ENCODE assay signal across 18 cellular contexts in the genomic region with DNA sequence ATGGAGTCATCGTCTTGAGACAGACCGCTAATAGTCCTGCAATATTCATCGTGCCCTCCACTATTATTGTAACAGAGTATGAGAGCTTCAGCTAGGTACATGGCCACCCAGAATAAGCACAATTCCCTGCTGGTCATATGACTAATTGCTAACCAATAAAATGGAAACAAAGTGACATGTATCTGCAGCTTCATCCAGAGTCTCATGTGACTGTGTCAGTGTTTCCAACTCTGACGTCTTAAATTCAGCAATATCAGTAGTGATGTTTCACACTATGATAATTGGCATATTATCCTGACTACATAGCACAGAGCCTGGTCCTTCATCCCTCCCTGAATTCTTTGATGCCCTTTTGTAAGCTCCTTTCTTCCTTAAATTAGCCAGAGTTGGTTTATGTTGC.
A peak's percentile ranks its signal among the peaks of the same experiment; 100 is the strongest.
DNase-seq lines count a peak whose midpoint lies in the region; ATAC-seq and TF ChIP-seq lines count a peak whose summit lies in the region.
"Had no signal": no experiment of that assay in that cellular context is flagged by ENCODE, and none has a peak within 500 bp of the region (broad histone marks: within the 10 kb centered on the region; RNA-seq: fewer than 3 reads in every experiment).

No MANE protein-coding gene starts in this region.

- ATAC-seq in activated CD4-positive, alpha-beta T cell treated with anti-CD3 and anti-CD28 coated beads for 36 hours: peak; percentile 55
- peak; percentile 60 to 76 for ATAC-seq in activated T-cell treated with anti-CD3 and anti-CD28 coated beads, Interleukin-2, amount 50 U/mL, for 72 hours (replicated peaks in 1 of 2)
- ATAC-seq in activated T-helper 17 cell treated with anti-CD3 and anti-CD28 coated beads, Interleukin-2, amount 50 U/mL, for 72 hours (replicated peaks): peak; percentile 69
- ATAC-seq in HG02981 (IDR thresholded peaks at IDR 0.05; ENCODE audit: unreplicated experiment) (no peak), heart right ventricle (no peak)
- ATAC-seq: GM12878 had no signal

- H3K4me1 ChIP-seq in urinary bladder (ENCODE audit: insufficient read depth) (no peaks in the 10 kb centered on the region), heart right ventricle (no peaks in the 10 kb centered on the region)
- H3K4me1 ChIP-seq: BLaER1 had no signal

- H3K36me3 Mint-ChIP-seq in activated CD4-positive, alpha-beta T cell treated with anti-CD3 and anti-CD28 coated beads for 36 hours (ENCODE audit: low read depth): no peaks in the 10 kb centered on the region
- peaks cover 4% of the 10 kb centered on the region in 2 donors for H3K36me3 Mint-ChIP-seq in activated T-cell treated with anti-CD3 and anti-CD28 coated beads, Interleukin-2, amount 50 U/mL, for 72 hours (ENCODE audit: insufficient read depth in 2 of 2)
- no peaks in the 10 kb centered on the region for H3K36me3 Mint-ChIP-seq in activated T-helper 17 cell treated with anti-CD3 and anti-CD28 coated beads, Interleukin-2, amount 50 U/mL, for 72 hours (ENCODE audit: low read depth)
- H3K36me3 Mint-ChIP-seq: CD14-positive monocyte; CD4-positive, alpha-beta memory T cell had no signal

- H3K4me3 ChIP-seq in urinary bladder (ENCODE audit: low read depth, low read length) (no peak overlapping the region), heart right ventricle (no peak overlapping the region)
- H3K4me3 ChIP-seq: BLaER1, GM12878 had no signal

- H3K4me3 Mint-ChIP-seq in activated CD4-positive, alpha-beta T cell treated with anti-CD3 and anti-CD28 coated beads for 36 hours: no peak overlapping the region
- H3K4me3 Mint-ChIP-seq in activated T-cell treated with anti-CD3 and anti-CD28 coated beads, Interleukin-2, amount 50 U/mL, for 72 hours: peak overlapping the region in 1 of 2 donors; percentile 1
- peak overlapping the region; percentile 7 for H3K4me3 Mint-ChIP-seq in activated T-helper 17 cell treated with anti-CD3 and anti-CD28 coated beads, Interleukin-2, amount 50 U/mL, for 72 hours
- H3K4me3 Mint-ChIP-seq: CD14-positive monocyte; CD4-positive, alpha-beta memory T cell; HFFc6 had no signal

- H3K9me3 Mint-ChIP-seq in activated CD4-positive, alpha-beta T cell treated with anti-CD3 and anti-CD28 coated beads for 36 hours (ENCODE audit: low read depth): no peaks in the 10 kb centered on the region
- peaks cover 2 to 3% of the 10 kb centered on the region in 2 donors for H3K9me3 Mint-ChIP-seq in activated T-cell treated with anti-CD3 and anti-CD28 coated beads, Interleukin-2, amount 50 U/mL, for 72 hours
- no peaks in the 10 kb centered on the region for H3K9me3 Mint-ChIP-seq in activated T-helper 17 cell treated with anti-CD3 and anti-CD28 coated beads, Interleukin-2, amount 50 U/mL, for 72 hours
- H3K9me3 Mint-ChIP-seq: CD4-positive, alpha-beta memory T cell had no signal

- peaks cover 0 to 4% (median 0%) of the 10 kb centered on the region in 11 donors for H3K9me3 ChIP-seq in heart right ventricle
- H3K9me3 ChIP-seq: BLaER1 had no signal

- no peak for TF ChIP-seq CTCF in heart right ventricle (IDR thresholded peaks at IDR 0.05)

- H3K27ac ChIP-seq in urinary bladder (ENCODE audit: low read depth) (peak overlapping the region; percentile 23), heart right ventricle (no peak overlapping the region)
- H3K27ac ChIP-seq: BLaER1 had no signal

- POLR2A ChIA-PET in activated CD4-positive, alpha-beta T cell treated with anti-CD3 and anti-CD28 coated beads for 36 hours (lab: Charles Lee): interaction anchor here (0.6 kb wide), 1 partner anchor 14 kb away, joined by 6 read pairs; no protein-coding TSS in a partner anchor

- peaks cover 0 to 16% (median 0%) of the 10 kb centered on the region in 7 donors for H3K27me3 ChIP-seq in heart right ventricle
- H3K27me3 ChIP-seq: BLaER1 had no signal

- H3K27me3 Mint-ChIP-seq in activated CD4-positive, alpha-beta T cell treated with anti-CD3 and anti-CD28 coated beads for 36 hours: peaks cover 32% of the 10 kb centered on the region
- H3K27me3 Mint-ChIP-seq in activated T-cell treated with anti-CD3 and anti-CD28 coated beads, Interleukin-2, amount 50 U/mL, for 72 hours (ENCODE audit: low read depth): peaks cover 48% of the 10 kb centered on the region
- H3K27me3 Mint-ChIP-seq in activated T-helper 17 cell treated with anti-CD3 and anti-CD28 coated beads, Interleukin-2, amount 50 U/mL, for 72 hours: peaks cover 27% of the 10 kb centered on the region

- H3K36me3 ChIP-seq in urinary bladder (ENCODE audit: insufficient read depth) (no peaks in the 10 kb centered on the region), heart right ventricle (no peaks in the 10 kb centered on the region)
- H3K36me3 ChIP-seq: BLaER1 had no signal

- CTCF ChIA-PET in activated CD4-positive, alpha-beta T cell treated with anti-CD3 and anti-CD28 coated beads for 36 hours (lab: Charles Lee): interaction anchor here (0.7 to 1.6 kb wide), 3 partner anchors 14 to 80 kb away, joined by 3 to 4 read pairs (median 3); no protein-coding TSS in a partner anchor

- intact Hi-C loops in activated CD4-positive, alpha-beta T cell treated with anti-CD3 and anti-CD28 coated beads for 36 hours (cut with DNase I, micrococcal nuclease): loop anchor here in 1 of 2 experiments (1.0 kb wide), 1 partner anchor 13 kb away; no protein-coding TSS in a partner anchor
- intact Hi-C loops in heart right ventricle (cut with DNase I): no loop called here

- peak; percentile 12 for DNase-seq in activated CD4-positive, alpha-beta T cell treated with anti-CD3 and anti-CD28 coated beads for 36 hours
- DNase-seq in activated CD4-positive, alpha-beta T cell treated with anti-CD3 and anti-CD28 coated beads, Interleukin-2, amount 50 U/mL, for 4 hours: no peak
- no peak for DNase-seq in activated T-cell treated with anti-CD3 and anti-CD28 coated beads, Interleukin-2, amount 50 U/mL, for 72 hours
- no peak for DNase-seq in activated T-cell treated with anti-CD3 and anti-CD28 coated beads, Interleukin-2, amount 50 U/mL, for 48 hours
- no peak for DNase-seq in heart right ventricle
- DNase-seq: 8988T; Calu3; CD4-positive, alpha-beta memory T cell; DMS79 treated with DMSO at 0.1 percent for 48 hours; HCEC 1CT; HFFc6; IMR-90 had no signal

- peak overlapping the region; percentile 56 for H3K27ac Mint-ChIP-seq in activated CD4-positive, alpha-beta T cell treated with anti-CD3 and anti-CD28 coated beads for 36 hours
- H3K27ac Mint-ChIP-seq in activated T-cell treated with anti-CD3 and anti-CD28 coated beads, Interleukin-2, amount 50 U/mL, for 72 hours: no peak overlapping the region
- peak overlapping the region; percentile 62 for H3K27ac Mint-ChIP-seq in activated T-helper 17 cell treated with anti-CD3 and anti-CD28 coated beads, Interleukin-2, amount 50 U/mL, for 72 hours
- H3K27ac Mint-ChIP-seq: CD14-positive monocyte; CD4-positive, alpha-beta memory T cell; HFFc6 had no signal

- 80% methylated on average over 4 of the region's 4 CpGs for WGBS in urinary bladder
- 76 to 77% methylated on average over 4 of the region's 4 CpGs for WGBS in heart right ventricle, 2 donors

- peaks cover 27% of the 10 kb centered on the region for H3K4me1 Mint-ChIP-seq in activated CD4-positive, alpha-beta T cell treated with anti-CD3 and anti-CD28 coated beads for 36 hours
- H3K4me1 Mint-ChIP-seq in activated T-cell treated with anti-CD3 and anti-CD28 coated beads, Interleukin-2, amount 50 U/mL, for 72 hours (ENCODE audit: low read depth): peaks cover 33% of the 10 kb centered on the region
- H3K4me1 Mint-ChIP-seq in activated T-helper 17 cell treated with anti-CD3 and anti-CD28 coated beads, Interleukin-2, amount 50 U/mL, for 72 hours: peaks cover 11% of the 10 kb centered on the region
- H3K4me1 Mint-ChIP-seq: CD14-positive monocyte; CD4-positive, alpha-beta memory T cell had no signal

Comparison
In these comparisons a context has a peak if more than half of its experiments do, and no peak if none do; other contexts are left out.
1. ATAC-seq: peak in activated CD4-positive, alpha-beta T cell treated with anti-CD3 and anti-CD28 coated beads for 36 hours (single experiment), activated T-cell treated with anti-CD3 and anti-CD28 coated beads, Interleukin-2, amount 50 U/mL, for 72 hours (2 of 2) and activated T-helper 17 cell treated with anti-CD3 and anti-CD28 coated beads, Interleukin-2, amount 50 U/mL, for 72 hours (single experiment); none in HG02981 (single experiment) and heart right ventricle (0 of 8).